Comparison of ENCODE assay signal across 9 cellular contexts in the genomic region with DNA sequence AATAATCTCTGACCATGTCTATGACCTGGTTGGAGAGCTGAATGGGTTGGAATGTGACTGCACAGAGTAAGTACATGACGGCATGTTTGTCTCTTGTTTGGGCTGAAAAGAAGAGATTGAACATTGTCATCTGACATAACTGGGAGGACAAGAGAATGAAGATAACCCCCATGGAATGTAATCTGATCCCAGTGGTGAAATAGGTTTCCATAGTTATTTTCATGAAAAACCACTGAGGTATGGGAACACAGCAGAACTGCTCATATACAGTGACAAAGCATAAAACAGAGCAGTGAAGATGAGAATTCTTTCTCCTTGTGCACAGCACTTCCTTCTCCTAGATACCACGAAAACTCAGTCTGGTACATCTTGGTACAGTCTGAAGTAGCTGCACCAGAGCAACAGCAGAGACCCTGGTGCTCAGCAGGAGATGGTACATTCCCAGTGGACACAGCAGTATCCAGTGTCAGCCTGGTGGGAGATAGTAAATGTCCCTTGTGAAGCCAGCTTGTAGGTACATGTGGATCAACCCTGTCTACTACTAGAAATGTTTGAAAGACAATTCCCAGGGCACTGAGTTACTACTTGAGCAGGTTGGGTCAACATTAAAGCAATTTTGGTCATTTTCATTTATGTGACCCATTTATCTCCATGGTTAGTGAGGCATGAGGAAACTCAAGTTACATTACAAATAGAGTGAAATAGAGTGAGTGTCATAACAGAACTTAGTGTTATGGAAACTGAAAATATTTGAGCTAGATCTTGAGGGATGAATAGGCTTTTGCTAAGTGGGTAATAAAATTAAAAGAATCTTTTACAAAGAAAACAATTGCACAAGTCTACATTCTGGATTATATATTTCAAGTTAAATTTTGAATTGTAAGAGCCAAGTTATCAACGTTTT.
DNase-seq lines count a peak whose midpoint lies in the region; ATAC-seq, FAIRE-seq and TF ChIP-seq lines count a peak whose summit lies in the region.
"Had no signal": no experiment of that assay in that cellular context is flagged by ENCODE, and none has a peak within 500 bp of the region (broad histone marks: within the 10 kb centered on the region; RNA-seq: fewer than 3 reads in every experiment).

No MANE protein-coding gene starts in this region.

- peak; percentile 28 for ATAC-seq in left colon
- no peak for ATAC-seq in GM19328 (IDR thresholded peaks at IDR 0.05; ENCODE audit: unreplicated experiment)
- ATAC-seq in GM18520 (IDR thresholded peaks at IDR 0.05; ENCODE audit: unreplicated experiment), result no peak

- H3K4me3 ChIP-seq in HEK293 (ENCODE audit: low read depth, low read length), result no peak overlapping the region

- H3K4me1 ChIP-seq in HEK293 (ENCODE audit: control insufficient read depth, insufficient read depth, low read length), result no peaks in the 10 kb centered on the region

- no peak for DNase-seq in GM12892 (ENCODE audit: insufficient read length)
- peak; percentile 80 for DNase-seq in NCI-H69 (lab: John Stamatoyannopoulos, UW)
- no peak for DNase-seq in left colon
- DNase-seq in D721Med (ENCODE audit: insufficient read length, low spot score), result no peak
- no peak for DNase-seq in stimulated activated CD4-positive, alpha-beta T cell treated with anti-CD3 and anti-CD28 coated beads, Interleukin-4, amount 100 ng/mL, for 4 hours
- DNase-seq: activated CD4-positive, alpha-beta T cell treated with anti-CD3 and anti-CD28 coated beads, Interleukin-2, amount 50 U/mL, for 48 hours had no signal

- no peak for TF ChIP-seq CTCF in HEK293 (tag by site-specific recombination; IDR thresholded peaks at IDR 0.05)
- TF ChIP-seq CTCF in D721Med (IDR thresholded peaks at IDR 0.05; ENCODE audit: insufficient read depth, missing control alignments), result no peak

- intact Hi-C loops in left colon (cut with DNase I, micrococcal nuclease), result no loop called here

- H3K9me3 ChIP-seq in HEK293 (ENCODE audit: control insufficient read depth, insufficient read depth, low read depth, low read length), result no peaks in the 10 kb centered on the region

- no peak for TF ChIP-seq POLR2A in GM12892 (IDR thresholded peaks at IDR 0.05; ENCODE audit: low read depth, low read length)

- CTCF ChIA-PET in HEK293 (lab: Yijun Ruan, JAX), result no interaction called here

- POLR2A ChIA-PET in HEK293 (lab: Yijun Ruan, JAX), result no interaction called here

- FAIRE-seq in GM12892 (lab: Jason Lieb, UNC) (peak; percentile 73), D721Med (lab: Jason Lieb, UNC) (no peak)

- H3K27ac ChIP-seq in HEK293 (ENCODE audit: extremely low read depth, low read depth, low read length), result no peak overlapping the region

- no peaks in the 10 kb centered on the region for H3K36me3 ChIP-seq in HEK293 (ENCODE audit: control insufficient read depth in 2 of 2, insufficient read depth in 1 of 2, low read length in 2 of 2)

TF ChIP-seq in HEK293, 187 proteins besides CTCF, POLR2A, EP300 and RAD21:
- peak; percentile 16; the same call in 1 of the 2 replicates for TF ChIP-seq OSR2 (tag by site-specific recombination; IDR thresholded peaks at IDR 0.05)
- TF ChIP-seq, protein P1, sequence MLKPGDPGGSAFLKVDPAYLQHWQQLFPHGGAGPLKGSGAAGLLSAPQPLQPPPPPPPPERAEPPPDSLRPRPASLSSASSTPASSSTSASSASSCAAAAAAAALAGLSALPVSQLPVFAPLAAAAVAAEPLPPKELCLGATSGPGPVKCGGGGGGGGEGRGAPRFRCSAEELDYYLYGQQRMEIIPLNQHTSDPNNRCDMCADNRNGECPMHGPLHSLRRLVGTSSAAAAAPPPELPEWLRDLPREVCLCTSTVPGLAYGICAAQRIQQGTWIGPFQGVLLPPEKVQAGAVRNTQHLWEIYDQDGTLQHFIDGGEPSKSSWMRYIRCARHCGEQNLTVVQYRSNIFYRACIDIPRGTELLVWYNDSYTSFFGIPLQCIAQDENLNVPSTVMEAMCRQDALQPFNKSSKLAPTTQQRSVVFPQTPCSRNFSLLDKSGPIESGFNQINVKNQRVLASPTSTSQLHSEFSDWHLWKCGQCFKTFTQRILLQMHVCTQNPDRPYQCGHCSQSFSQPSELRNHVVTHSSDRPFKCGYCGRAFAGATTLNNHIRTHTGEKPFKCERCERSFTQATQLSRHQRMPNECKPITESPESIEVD (tag by site-specific recombination; IDR thresholded peaks at IDR 0.05), result 0 out of 2 replicates have a peak, but pooled peaks have one; percentile 17
- TF ChIP-seq, protein P2, sequence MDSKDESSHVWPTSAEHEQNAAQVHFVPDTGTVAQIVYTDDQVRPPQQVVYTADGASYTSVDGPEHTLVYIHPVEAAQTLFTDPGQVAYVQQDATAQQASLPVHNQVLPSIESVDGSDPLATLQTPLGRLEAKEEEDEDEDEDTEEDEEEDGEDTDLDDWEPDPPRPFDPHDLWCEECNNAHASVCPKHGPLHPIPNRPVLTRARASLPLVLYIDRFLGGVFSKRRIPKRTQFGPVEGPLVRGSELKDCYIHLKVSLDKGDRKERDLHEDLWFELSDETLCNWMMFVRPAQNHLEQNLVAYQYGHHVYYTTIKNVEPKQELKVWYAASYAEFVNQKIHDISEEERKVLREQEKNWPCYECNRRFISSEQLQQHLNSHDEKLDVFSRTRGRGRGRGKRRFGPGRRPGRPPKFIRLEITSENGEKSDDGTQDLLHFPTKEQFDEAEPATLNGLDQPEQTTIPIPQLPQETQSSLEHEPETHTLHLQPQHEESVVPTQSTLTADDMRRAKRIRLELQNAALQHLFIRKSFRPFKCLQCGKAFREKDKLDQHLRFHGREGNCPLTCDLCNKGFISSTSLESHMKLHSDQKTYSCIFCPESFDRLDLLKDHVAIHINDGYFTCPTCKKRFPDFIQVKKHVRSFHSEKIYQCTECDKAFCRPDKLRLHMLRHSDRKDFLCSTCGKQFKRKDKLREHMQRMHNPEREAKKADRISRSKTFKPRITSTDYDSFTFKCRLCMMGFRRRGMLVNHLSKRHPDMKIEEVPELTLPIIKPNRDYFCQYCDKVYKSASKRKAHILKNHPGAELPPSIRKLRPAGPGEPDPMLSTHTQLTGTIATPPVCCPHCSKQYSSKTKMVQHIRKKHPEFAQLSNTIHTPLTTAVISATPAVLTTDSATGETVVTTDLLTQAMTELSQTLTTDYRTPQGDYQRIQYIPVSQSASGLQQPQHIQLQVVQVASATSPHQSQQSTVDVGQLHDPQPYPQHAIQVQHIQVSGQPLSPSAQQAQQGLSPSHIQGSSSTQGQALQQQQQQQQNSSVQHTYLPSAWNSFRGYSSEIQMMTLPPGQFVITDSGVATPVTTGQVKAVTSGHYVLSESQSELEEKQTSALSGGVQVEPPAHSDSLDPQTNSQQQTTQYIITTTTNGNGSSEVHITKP (tag by site-specific recombination; IDR thresholded peaks at IDR 0.05), result peak; percentile 85
- TF ChIP-seq, protein P3, sequence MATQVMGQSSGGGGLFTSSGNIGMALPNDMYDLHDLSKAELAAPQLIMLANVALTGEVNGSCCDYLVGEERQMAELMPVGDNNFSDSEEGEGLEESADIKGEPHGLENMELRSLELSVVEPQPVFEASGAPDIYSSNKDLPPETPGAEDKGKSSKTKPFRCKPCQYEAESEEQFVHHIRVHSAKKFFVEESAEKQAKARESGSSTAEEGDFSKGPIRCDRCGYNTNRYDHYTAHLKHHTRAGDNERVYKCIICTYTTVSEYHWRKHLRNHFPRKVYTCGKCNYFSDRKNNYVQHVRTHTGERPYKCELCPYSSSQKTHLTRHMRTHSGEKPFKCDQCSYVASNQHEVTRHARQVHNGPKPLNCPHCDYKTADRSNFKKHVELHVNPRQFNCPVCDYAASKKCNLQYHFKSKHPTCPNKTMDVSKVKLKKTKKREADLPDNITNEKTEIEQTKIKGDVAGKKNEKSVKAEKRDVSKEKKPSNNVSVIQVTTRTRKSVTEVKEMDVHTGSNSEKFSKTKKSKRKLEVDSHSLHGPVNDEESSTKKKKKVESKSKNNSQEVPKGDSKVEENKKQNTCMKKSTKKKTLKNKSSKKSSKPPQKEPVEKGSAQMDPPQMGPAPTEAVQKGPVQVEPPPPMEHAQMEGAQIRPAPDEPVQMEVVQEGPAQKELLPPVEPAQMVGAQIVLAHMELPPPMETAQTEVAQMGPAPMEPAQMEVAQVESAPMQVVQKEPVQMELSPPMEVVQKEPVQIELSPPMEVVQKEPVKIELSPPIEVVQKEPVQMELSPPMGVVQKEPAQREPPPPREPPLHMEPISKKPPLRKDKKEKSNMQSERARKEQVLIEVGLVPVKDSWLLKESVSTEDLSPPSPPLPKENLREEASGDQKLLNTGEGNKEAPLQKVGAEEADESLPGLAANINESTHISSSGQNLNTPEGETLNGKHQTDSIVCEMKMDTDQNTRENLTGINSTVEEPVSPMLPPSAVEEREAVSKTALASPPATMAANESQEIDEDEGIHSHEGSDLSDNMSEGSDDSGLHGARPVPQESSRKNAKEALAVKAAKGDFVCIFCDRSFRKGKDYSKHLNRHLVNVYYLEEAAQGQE (tag by site-specific recombination; IDR thresholded peaks at IDR 0.05), result no peak
- TF ChIP-seq ZNF544 (tag by site-specific recombination; IDR thresholded peaks at IDR 0.05), result no peak
- no peak for TF ChIP-seq ZNF155 (tag by site-specific recombination; IDR thresholded peaks at IDR 0.05)
- 0 out of 2 replicates have a peak, but pooled peaks have one; percentile 13 for TF ChIP-seq ZNF843 (tag by site-specific recombination; IDR thresholded peaks at IDR 0.05)
- TF ChIP-seq ZNF114 (tag by site-specific recombination; IDR thresholded peaks at IDR 0.05), result no peak
- TF ChIP-seq ZNF133 (tag by site-specific recombination; IDR thresholded peaks at IDR 0.05), result no peak
- TF ChIP-seq ZSCAN16 (tag by site-specific recombination; IDR thresholded peaks at IDR 0.05), result no peak
